ENCODE assay signal across 1 cellular context in genomic region chr1:41340655-41341364, GRCh38.
TF ChIP-seq lines count a peak whose summit lies in the region.

No MANE protein-coding gene starts in this region.

TF ChIP-seq in endothelial cell of umbilical vein, 7 proteins besides CTCF, POLR2A, EP300 and RAD21:
- TF ChIP-seq POLR2AphosphoS5 (IDR thresholded peaks at IDR 0.05; ENCODE audit: insufficient read depth, low read depth, low read length) (no peak), MYC (IDR thresholded peaks at IDR 0.05; ENCODE audit: low read depth, low read length) (no peak), GATA2 (IDR thresholded peaks at IDR 0.05; ENCODE audit: insufficient read depth, insufficient read length, low read depth, low read length) (no peak), JUN (IDR thresholded peaks at IDR 0.05; ENCODE audit: borderline replicate concordance, insufficient read depth, insufficient read length, low read depth) (no peak), EZH2 (IDR thresholded peaks at IDR 0.05; ENCODE audit: borderline replicate concordance, low read depth, low read length, severe bottlenecking) (no peak), MAX (IDR thresholded peaks at IDR 0.05; ENCODE audit: insufficient read depth, insufficient read length) (no peak), FOS (IDR thresholded peaks at IDR 0.05; ENCODE audit: borderline replicate concordance, insufficient read depth, low read length) (no peak)
